30 cellular contexts compared by ENCODE assay signal in the genomic region with DNA sequence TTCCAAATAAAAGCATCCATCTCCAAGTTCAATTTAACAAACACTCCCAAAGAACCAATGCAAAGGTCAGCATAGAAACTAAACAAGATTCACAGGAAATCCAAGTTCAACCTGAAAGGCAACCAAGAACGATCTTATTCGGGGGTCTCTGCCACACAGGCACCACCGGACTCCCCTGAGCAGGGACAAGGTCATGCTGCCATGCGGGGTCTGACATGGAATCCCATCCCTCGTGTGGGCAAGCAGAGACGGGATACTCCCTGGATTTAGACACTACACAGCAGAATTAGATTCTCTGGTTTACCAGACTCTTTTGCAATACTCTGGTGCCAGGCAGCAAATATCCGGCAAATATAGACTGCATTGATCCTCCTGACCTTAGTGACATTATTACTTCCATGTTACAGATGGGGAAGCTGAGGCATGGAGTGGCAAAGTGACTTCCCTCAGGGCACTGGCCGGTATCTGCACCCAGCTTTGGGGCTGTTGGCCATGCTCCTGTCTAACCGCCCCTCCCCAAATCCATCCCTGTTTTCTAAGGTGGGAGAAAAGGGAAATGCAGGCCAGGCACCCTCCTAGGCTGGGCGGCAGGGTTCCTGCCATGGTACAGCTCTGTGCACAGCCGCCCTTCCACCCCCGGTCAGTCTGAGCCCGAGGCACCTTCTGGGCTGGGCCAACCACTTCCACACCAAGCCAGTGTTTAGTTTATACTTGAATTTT.
DNase-seq lines count a peak whose midpoint lies in the region; ATAC-seq and TF ChIP-seq lines count a peak whose summit lies in the region.
"Had no signal": no experiment of that assay in that cellular context is flagged by ENCODE, and none has a peak within 500 bp of the region (broad histone marks: within the 10 kb centered on the region; RNA-seq: fewer than 3 reads in every experiment).

No MANE protein-coding gene starts in this region.

- no peaks in the 10 kb centered on the region for H3K36me3 Mint-ChIP-seq in activated CD4-positive, alpha-beta memory T cell treated with anti-CD3 and anti-CD28 coated beads, Interleukin-2, amount 10 ng/mL, durations not matched to agents 7 days and 5 days (ENCODE audit: low read depth)
- no peaks in the 10 kb centered on the region for H3K36me3 Mint-ChIP-seq in activated CD4-positive, alpha-beta memory T cell treated with anti-CD3 and anti-CD28 coated beads for 36 hours
- no peaks in the 10 kb centered on the region for H3K36me3 Mint-ChIP-seq in endodermal cell (ENCODE audit: low read depth)

- H3K9ac ChIP-seq in DND-41 (ENCODE audit: low read depth, low read length) (no peak overlapping the region), endodermal cell (ENCODE audit: extremely low read depth, low read length, poor library complexity, severe bottlenecking) (no peak overlapping the region)

- no peak for TF ChIP-seq POLR2A in esophagus muscularis mucosa (IDR thresholded peaks at IDR 0.05; ENCODE audit: low read depth)

- DNase-seq in activated CD4-positive, alpha-beta memory T cell treated with anti-CD3 and anti-CD28 coated beads, Interleukin-2, amount 10 ng/mL, durations not matched to agents 7 days and 5 days: peak; percentile 6
- DNase-seq in activated CD4-positive, alpha-beta memory T cell treated with anti-CD3 and anti-CD28 coated beads for 36 hours: no peak
- DNase-seq in DND-41 (no peak), esophagus muscularis mucosa (ENCODE audit: extremely low spot score) (peak; percentile 81), endodermal cell (no peak), NCI-H2107 treated with DMSO at 0.1 percent for 48 hours (lab: John Stamatoyannopoulos, UW; ENCODE audit: unreplicated experiment) (no peak)
- peak; percentile 6 for DNase-seq in stimulated activated CD8-positive, alpha-beta memory T cell treated with anti-CD3 and anti-CD28 coated beads, Interleukin-4, amount 100 ng/mL, for 48 hours
- DNase-seq: activated CD8-positive, alpha-beta T cell treated with anti-CD3 and anti-CD28 coated beads, Interleukin-2, amount 10 ng/mL, durations not matched to agents 7 days and 5 days; activated gamma-delta T cell treated with Interleukin-2 at 50 U/mL for 16 hours; activated naive CD8-positive, alpha-beta T cell treated with anti-CD3 and anti-CD28 coated beads, Interleukin-2, amount 50 U/mL, for 24 hours; activated T-cell treated with anti-CD3 and anti-CD28 coated beads, Interleukin-2, amount 50 U/mL, for 4 hours; Caco-2; dermis blood vessel endothelial cell; DMS79; GF-D8; HCEC 1CT; Kasumi-1; mesenchymal stem cell; NCI-H1436; NCI-H2081 treated with DMSO at 0.1 percent for 48 hours; NCI-H748 treated with DMSO at 0.1 percent for 48 hours; SIG-M5; stimulated activated CD4-positive, alpha-beta T cell treated with anti-CD3 and anti-CD28 coated beads, Interleukin-4, amount 100 ng/mL, for 24 hours; SW 1271 had no signal

- ATAC-seq in DND-41 (ENCODE audit: insufficient read depth, low read depth): no peak
- ATAC-seq in HG03135 (IDR thresholded peaks at IDR 0.05; ENCODE audit: unreplicated experiment): no peak
- ATAC-seq: activated CD8-positive, alpha-beta T cell treated with anti-CD3 and anti-CD28 coated beads, Interleukin-2, amount 10 ng/mL, durations not matched to agents 7 days and 5 days; activated naive CD8-positive, alpha-beta T cell treated with anti-CD3 and anti-CD28 coated beads, Interleukin-2, amount 50 U/mL, for 24 hours; activated T-cell treated with anti-CD3 and anti-CD28 coated beads, Interleukin-2, amount 50 U/mL, for 4 hours; sciatic nerve had no signal

- H3K27me3 ChIP-seq in DND-41 (ENCODE audit: insufficient read depth, low read length, poor library complexity) (no peaks in the 10 kb centered on the region), esophagus muscularis mucosa (peaks cover 0 to 25% (median 0%) of the 10 kb centered on the region in 4 donors), endodermal cell (ENCODE audit: control insufficient read depth, insufficient read depth, low read length, poor library complexity, severe bottlenecking) (no peaks in the 10 kb centered on the region)
- H3K27me3 ChIP-seq: Peyer's patch had no signal

- 90% methylated on average over 13 of the region's 13 CpGs for WGBS in esophagus muscularis mucosa
- WGBS in endodermal cell (ENCODE audit: insufficient coverage in 1 of 2, insufficient read length in 1 of 2), 2 experiments: 88 to 95% methylated on average over 5 to 13 of the region's 13 CpGs

- intact Hi-C loops in activated CD4-positive, alpha-beta memory T cell treated with anti-CD3 and anti-CD28 coated beads for 36 hours (cut with micrococcal nuclease): no loop called here
- intact Hi-C loops in esophagus muscularis mucosa (cut with DNase I): loop anchor here (10.0 kb wide), 1 partner anchor 112 kb away; the partner anchor contains the start of gene VIPR2

- peaks cover 17% of the 10 kb centered on the region for H3K27me3 Mint-ChIP-seq in activated CD4-positive, alpha-beta memory T cell treated with anti-CD3 and anti-CD28 coated beads, Interleukin-2, amount 10 ng/mL, durations not matched to agents 7 days and 5 days
- H3K27me3 Mint-ChIP-seq in activated CD4-positive, alpha-beta memory T cell treated with anti-CD3 and anti-CD28 coated beads for 36 hours: peaks cover 28% of the 10 kb centered on the region
- peaks cover 9% of the 10 kb centered on the region for H3K27me3 Mint-ChIP-seq in endodermal cell (ENCODE audit: insufficient read depth)

- no peaks in the 10 kb centered on the region for H3K4me1 Mint-ChIP-seq in activated CD4-positive, alpha-beta memory T cell treated with anti-CD3 and anti-CD28 coated beads, Interleukin-2, amount 10 ng/mL, durations not matched to agents 7 days and 5 days
- no peaks in the 10 kb centered on the region for H3K4me1 Mint-ChIP-seq in activated CD4-positive, alpha-beta memory T cell treated with anti-CD3 and anti-CD28 coated beads for 36 hours (ENCODE audit: low read depth)
- H3K4me1 Mint-ChIP-seq in endodermal cell: peaks cover 13% of the 10 kb centered on the region

- H2AFZ ChIP-seq in DND-41 (ENCODE audit: low read depth, low read length): no peak overlapping the region

- no peak for TF ChIP-seq EP300 in esophagus muscularis mucosa (IDR thresholded peaks at IDR 0.05)

- peaks cover 80% of the 10 kb centered on the region for H3K36me3 ChIP-seq in DND-41 (ENCODE audit: insufficient read depth, low read length)
- H3K36me3 ChIP-seq in esophagus muscularis mucosa: peaks cover 0 to 30% (median 9%) of the 10 kb centered on the region in 4 donors
- no peaks in the 10 kb centered on the region for H3K36me3 ChIP-seq in endodermal cell (ENCODE audit: control insufficient read depth, insufficient read depth, low read length)
- H3K36me3 ChIP-seq: Peyer's patch had no signal

- POLR2A ChIA-PET in activated CD4-positive, alpha-beta memory T cell treated with anti-CD3 and anti-CD28 coated beads, Interleukin-2, amount 10 ng/mL, durations not matched to agents 7 days and 5 days (lab: Charles Lee): no interaction called here
- POLR2A ChIA-PET in activated CD4-positive, alpha-beta memory T cell treated with anti-CD3 and anti-CD28 coated beads for 36 hours (lab: Charles Lee): no interaction called here

- H3K27ac ChIP-seq in DND-41 (ENCODE audit: low read length) (peak overlapping the region; percentile 51), esophagus muscularis mucosa (replicated peaks in 1 of 4) (no peak overlapping the region), endodermal cell (ENCODE audit: low read depth, low read length) (no peak overlapping the region)
- H3K27ac ChIP-seq: 22Rv1, C4-2B had no signal

- no peaks in the 10 kb centered on the region for H4K20me1 ChIP-seq in DND-41 (ENCODE audit: insufficient read depth, low read length)

- H3K4me3 ChIP-seq in DND-41 (ENCODE audit: low read depth in 1 of 2, low read length in 2 of 2) (no peak overlapping the region), esophagus muscularis mucosa (no peak overlapping the region), endodermal cell (ENCODE audit: low read length) (no peak overlapping the region)
- H3K4me3 ChIP-seq: Peyer's patch had no signal

- H3K4me1 ChIP-seq in DND-41 (ENCODE audit: insufficient read depth, low read length): peaks cover 4% of the 10 kb centered on the region
- H3K4me1 ChIP-seq in esophagus muscularis mucosa: peaks cover 2 to 30% (median 16%) of the 10 kb centered on the region in 4 donors
- no peaks in the 10 kb centered on the region for H3K4me1 ChIP-seq in endodermal cell (ENCODE audit: control insufficient read depth, insufficient read depth, low read length)

- H3K4me3 Mint-ChIP-seq in activated CD4-positive, alpha-beta memory T cell treated with anti-CD3 and anti-CD28 coated beads, Interleukin-2, amount 10 ng/mL, durations not matched to agents 7 days and 5 days: no peak overlapping the region
- H3K4me3 Mint-ChIP-seq in activated CD4-positive, alpha-beta memory T cell treated with anti-CD3 and anti-CD28 coated beads for 36 hours: no peak overlapping the region
- no peak overlapping the region for H3K4me3 Mint-ChIP-seq in endodermal cell
- H3K4me3 Mint-ChIP-seq: activated CD8-positive, alpha-beta T cell treated with anti-CD3 and anti-CD28 coated beads, Interleukin-2, amount 10 ng/mL, durations not matched to agents 7 days and 5 days; activated naive CD8-positive, alpha-beta T cell treated with anti-CD3 and anti-CD28 coated beads, Interleukin-2, amount 50 U/mL, for 24 hours; activated T-cell treated with anti-CD3 and anti-CD28 coated beads, Interleukin-2, amount 50 U/mL, for 4 hours; central memory CD8-positive, alpha-beta T cell had no signal

- H3K4me2 ChIP-seq in DND-41 (ENCODE audit: insufficient read depth, low read length): no peak overlapping the region

- CTCF ChIA-PET in activated CD4-positive, alpha-beta memory T cell treated with anti-CD3 and anti-CD28 coated beads, Interleukin-2, amount 10 ng/mL, durations not matched to agents 7 days and 5 days (lab: Charles Lee): no interaction called here
- CTCF ChIA-PET in activated CD4-positive, alpha-beta memory T cell treated with anti-CD3 and anti-CD28 coated beads for 36 hours (lab: Charles Lee): no interaction called here

- H3K27ac Mint-ChIP-seq in activated CD4-positive, alpha-beta memory T cell treated with anti-CD3 and anti-CD28 coated beads, Interleukin-2, amount 10 ng/mL, durations not matched to agents 7 days and 5 days: no peak overlapping the region
- H3K27ac Mint-ChIP-seq in activated CD4-positive, alpha-beta memory T cell treated with anti-CD3 and anti-CD28 coated beads for 36 hours: no peak overlapping the region
- H3K27ac Mint-ChIP-seq in endodermal cell: no peak overlapping the region
- H3K27ac Mint-ChIP-seq: activated CD8-positive, alpha-beta T cell treated with anti-CD3 and anti-CD28 coated beads, Interleukin-2, amount 10 ng/mL, durations not matched to agents 7 days and 5 days; activated naive CD8-positive, alpha-beta T cell treated with anti-CD3 and anti-CD28 coated beads, Interleukin-2, amount 50 U/mL, for 24 hours had no signal

- H3K9me3 ChIP-seq in DND-41 (ENCODE audit: insufficient read depth, low read length, severe bottlenecking): no peaks in the 10 kb centered on the region
- H3K9me3 ChIP-seq in esophagus muscularis mucosa: no peaks in the 10 kb centered on the region
- no peaks in the 10 kb centered on the region for H3K9me3 ChIP-seq in endodermal cell (ENCODE audit: control insufficient read depth, low read length)
- H3K9me3 ChIP-seq: Caco-2, Peyer's patch had no signal

- H3K9me3 Mint-ChIP-seq in activated CD4-positive, alpha-beta memory T cell treated with anti-CD3 and anti-CD28 coated beads, Interleukin-2, amount 10 ng/mL, durations not matched to agents 7 days and 5 days: no peaks in the 10 kb centered on the region
- H3K9me3 Mint-ChIP-seq in activated CD4-positive, alpha-beta memory T cell treated with anti-CD3 and anti-CD28 coated beads for 36 hours: no peaks in the 10 kb centered on the region
- H3K9me3 Mint-ChIP-seq in endodermal cell: no peaks in the 10 kb centered on the region
- H3K9me3 Mint-ChIP-seq: activated naive CD8-positive, alpha-beta T cell treated with anti-CD3 and anti-CD28 coated beads, Interleukin-2, amount 50 U/mL, for 24 hours; activated T-cell treated with anti-CD3 and anti-CD28 coated beads, Interleukin-2, amount 50 U/mL, for 4 hours; central memory CD8-positive, alpha-beta T cell had no signal

- H3K79me2 ChIP-seq in DND-41 (ENCODE audit: insufficient read depth, low read length): no peaks in the 10 kb centered on the region

- TF ChIP-seq CTCF in DND-41 (IDR thresholded peaks at IDR 0.05; ENCODE audit: borderline replicate concordance, extremely low read depth, low read length, poor library complexity, severe bottlenecking): no peak
- TF ChIP-seq CTCF in esophagus muscularis mucosa (IDR thresholded peaks at IDR 0.05): no peak
- no peak for TF ChIP-seq CTCF in endodermal cell (conservative IDR thresholded peaks at IDR 0.05)

Comparison
In these comparisons a context has a peak if more than half of its experiments do, and no peak if none do; other contexts are left out.
1. DNase-seq: peak in activated CD4-positive, alpha-beta memory T cell treated with anti-CD3 and anti-CD28 coated beads, Interleukin-2, amount 10 ng/mL, durations not matched to agents 7 days and 5 days (single experiment), esophagus muscularis mucosa (single experiment) and stimulated activated CD8-positive, alpha-beta memory T cell treated with anti-CD3 and anti-CD28 coated beads, Interleukin-4, amount 100 ng/mL, for 48 hours (single experiment); none in activated CD4-positive, alpha-beta memory T cell treated with anti-CD3 and anti-CD28 coated beads for 36 hours (single experiment), DND-41 (single experiment), endodermal cell (single experiment) and NCI-H2107 treated with DMSO at 0.1 percent for 48 hours (single experiment).